Comparison of ENCODE assay signal across 16 cellular contexts in genomic region chr11:102269927-102270326, GRCh38. TPM values are rescaled to one million over a fixed set of nuclear protein-coding genes. Genes with fewer than 3 reads are reported as not detected.
A peak's percentile ranks its signal among the peaks of the same experiment; 100 is the strongest.
DNase-seq lines count a peak whose midpoint lies in the region; ATAC-seq and TF ChIP-seq lines count a peak whose summit lies in the region.
"Had no signal": no experiment of that assay in that cellular context is flagged by ENCODE, and none has a peak within 500 bp of the region (broad histone marks: within the 10 kb centered on the region; RNA-seq: fewer than 3 reads in every experiment).

No MANE protein-coding gene starts in this region.

- TF ChIP-seq CTCF in osteocyte (IDR thresholded peaks at IDR 0.05) = no peak

- H3K27me3 Mint-ChIP-seq in activated naive CD8-positive, alpha-beta T cell treated with anti-CD3 and anti-CD28 coated beads, Interleukin-2, amount 50 U/mL, for 24 hours = peaks cover 16% of the 10 kb centered on the region
- H3K27me3 Mint-ChIP-seq in osteocyte (ENCODE audit: unreplicated experiment) = no peaks in the 10 kb centered on the region

- peaks cover 22% of the 10 kb centered on the region for H3K4me1 Mint-ChIP-seq in activated naive CD8-positive, alpha-beta T cell treated with anti-CD3 and anti-CD28 coated beads, Interleukin-2, amount 50 U/mL, for 24 hours
- H3K4me1 Mint-ChIP-seq in osteocyte (ENCODE audit: unreplicated experiment) = peaks cover 27% of the 10 kb centered on the region

- H3K9me3 Mint-ChIP-seq in activated naive CD8-positive, alpha-beta T cell treated with anti-CD3 and anti-CD28 coated beads, Interleukin-2, amount 50 U/mL, for 24 hours = no peaks in the 10 kb centered on the region
- H3K9me3 Mint-ChIP-seq in osteocyte (ENCODE audit: unreplicated experiment) = peaks cover 4% of the 10 kb centered on the region

- H3K4me3 Mint-ChIP-seq in activated naive CD8-positive, alpha-beta T cell treated with anti-CD3 and anti-CD28 coated beads, Interleukin-2, amount 50 U/mL, for 24 hours = no peak overlapping the region
- H3K4me3 Mint-ChIP-seq in osteocyte (ENCODE audit: unreplicated experiment) = no peak overlapping the region

- DNase-seq in Daoy (ENCODE audit: low read depth) (peak; percentile 36), HT1080 (ENCODE audit: low read depth) (peak; percentile 78), kidney tubule cell (ENCODE audit: low spot score) (peak; percentile 91), mesenteric fat pad (ENCODE audit: low spot score) (no peak), osteocyte (ENCODE audit: extremely low spot score, unreplicated experiment) (no peak)
- DNase-seq in activated naive CD8-positive, alpha-beta T cell treated with anti-CD3 and anti-CD28 coated beads, Interleukin-2, amount 50 U/mL, for 24 hours = no peak
- DNase-seq in stimulated activated CD4-positive, alpha-beta T cell treated with anti-CD3 and anti-CD28 coated beads, Interleukin-2, amount 100 ng/mL, for 48 hours = no peak
- DNase-seq: activated CD8-positive, alpha-beta memory T cell treated with anti-CD3 and anti-CD28 coated beads for 24 hours; amygdala; heart left ventricle; lower lobe of right lung; NCI-H748 treated with DMSO at 0.1 percent for 48 hours; pancreas; stimulated activated CD4-positive, alpha-beta T cell treated with anti-CD3 and anti-CD28 coated beads, Interleukin-4, amount 100 ng/mL, for 24 hours; stomach had no signal

- H3K36me3 Mint-ChIP-seq in activated naive CD8-positive, alpha-beta T cell treated with anti-CD3 and anti-CD28 coated beads, Interleukin-2, amount 50 U/mL, for 24 hours (ENCODE audit: low read depth) = no peaks in the 10 kb centered on the region
- H3K36me3 Mint-ChIP-seq in osteocyte (ENCODE audit: unreplicated experiment) = no peaks in the 10 kb centered on the region

- peak; percentile 21 for ATAC-seq in activated naive CD8-positive, alpha-beta T cell treated with anti-CD3 and anti-CD28 coated beads, Interleukin-2, amount 50 U/mL, for 24 hours
- no peak for ATAC-seq in GM21619 (IDR thresholded peaks at IDR 0.05; ENCODE audit: unreplicated experiment)
- ATAC-seq: heart left ventricle, lower lobe of right lung, pancreas had no signal

- H3K27ac Mint-ChIP-seq in activated naive CD8-positive, alpha-beta T cell treated with anti-CD3 and anti-CD28 coated beads, Interleukin-2, amount 50 U/mL, for 24 hours = no peak overlapping the region
- no peak overlapping the region for H3K27ac Mint-ChIP-seq in osteocyte (ENCODE audit: unreplicated experiment)

RNA-seq across cellular contexts. Expression of gene BIRC3, which starts 47.4 kb away (rescaled TPM):
- total RNA-seq in Daoy (2014; rRNA removed; shearing (Covaris generic)) = 21.3 and 24.7 TPM in 2 replicates
- total RNA-seq in HT1080 (2014; rRNA removed; shearing (Covaris generic)) = 0.27 and 0.50 TPM in 2 replicates
- 0.70 and 1.2 TPM in 2 replicates for polyA plus RNA-seq in HT1080 (2015; cell fraction: cytosol; rRNA removed)
- polyA plus RNA-seq in HT1080 (2015; cell fraction: nucleus; rRNA removed) = 1.1 and 1.3 TPM in 2 replicates
- total RNA-seq in mesenteric fat pad (5.3 TPM), osteocyte (1.0 and 1.5 TPM in 2 replicates)

Comparison
In these comparisons a context has a peak if more than half of its experiments do, and no peak if none do; other contexts are left out.
1. DNase-seq: peak in Daoy (single experiment), HT1080 (single experiment) and kidney tubule cell (single experiment); none in activated naive CD8-positive, alpha-beta T cell treated with anti-CD3 and anti-CD28 coated beads, Interleukin-2, amount 50 U/mL, for 24 hours (single experiment), mesenteric fat pad (single experiment), osteocyte (single experiment) and stimulated activated CD4-positive, alpha-beta T cell treated with anti-CD3 and anti-CD28 coated beads, Interleukin-2, amount 100 ng/mL, for 48 hours (0 of 2).